ENCODE assay signal across 1 cellular context in genomic region chrX:115892787-115893671, GRCh38.
TF ChIP-seq lines count a peak whose summit lies in the region.

No MANE protein-coding gene starts in this region.

TF ChIP-seq in HEK293, 187 proteins besides CTCF, POLR2A, EP300 and RAD21 (continued from another document and continues in another):
- peak; percentile 94 for TF ChIP-seq ZNF391 (tag by site-specific recombination; IDR thresholded peaks at IDR 0.05; ENCODE audit: borderline replicate concordance, low read depth)
- peak; percentile 100 for TF ChIP-seq SCRT1 (tag by site-specific recombination; IDR thresholded peaks at IDR 0.05; ENCODE audit: borderline replicate concordance)
- TF ChIP-seq ZNF664 (tag by site-specific recombination; IDR thresholded peaks at IDR 0.05) = 0 out of 2 replicates have a peak, but pooled peaks have one; percentile 17
- TF ChIP-seq ZBTB44 (tag by site-specific recombination; IDR thresholded peaks at IDR 0.05) = no peak
- TF ChIP-seq ZNF558 (tag by site-specific recombination; IDR thresholded peaks at IDR 0.05) = no peak
- peak; percentile 82 for TF ChIP-seq SP7 (tag by site-specific recombination; IDR thresholded peaks at IDR 0.05)
- TF ChIP-seq ZNF148 (tag by site-specific recombination; IDR thresholded peaks at IDR 0.05; ENCODE audit: borderline replicate concordance) = peak; percentile 34; the same call in 1 of the 2 replicates
- TF ChIP-seq HIC1 (tag by site-specific recombination; IDR thresholded peaks at IDR 0.05) = peak; percentile 74
- TF ChIP-seq ZNF585B (tag by site-specific recombination; IDR thresholded peaks at IDR 0.05) = no peak
- peak; percentile 89 for TF ChIP-seq KLF8 (tag by site-specific recombination; IDR thresholded peaks at IDR 0.05)
- peak; percentile 89 for TF ChIP-seq ZNF639 (tag by site-specific recombination; IDR thresholded peaks at IDR 0.05)
- peak; percentile 37 for TF ChIP-seq KLF1 (tag by site-specific recombination; IDR thresholded peaks at IDR 0.05)
- TF ChIP-seq ZNF423 (tag by site-specific recombination; IDR thresholded peaks at IDR 0.05) = peak; percentile 98
- TF ChIP-seq ZIC2 (tag by site-specific recombination; IDR thresholded peaks at IDR 0.05) = peak; percentile 68
- TF ChIP-seq OVOL3 (tag by site-specific recombination; IDR thresholded peaks at IDR 0.05) = peak; percentile 58; the same call in 1 of the 2 replicates
- TF ChIP-seq ZNF560 (tag by site-specific recombination; IDR thresholded peaks at IDR 0.05; ENCODE audit: borderline replicate concordance) = no peak
- peak; percentile 81 for TF ChIP-seq ZBTB17 (tag by site-specific recombination; IDR thresholded peaks at IDR 0.05)
- peak; percentile 100 for TF ChIP-seq ZNF654 (tag by site-specific recombination; IDR thresholded peaks at IDR 0.05; ENCODE audit: low read depth)
- TF ChIP-seq YY1 (tag by site-specific recombination; IDR thresholded peaks at IDR 0.05) = peak; percentile 85
- TF ChIP-seq ZNF10 (tag by site-specific recombination; IDR thresholded peaks at IDR 0.05) = no peak
- no peak for TF ChIP-seq ZNF366 (tag by site-specific recombination; conservative IDR thresholded peaks at IDR 0.05)
- no peak; the same call in 1 of the 2 replicates for TF ChIP-seq ZNF645 (tag by site-specific recombination; IDR thresholded peaks at IDR 0.05)
- peak; percentile 67 for TF ChIP-seq ZNF76 (tag by site-specific recombination; IDR thresholded peaks at IDR 0.05; ENCODE audit: borderline replicate concordance, low read depth)
- no peak for TF ChIP-seq ZNF398 (tag by site-specific recombination; IDR thresholded peaks at IDR 0.05)
- TF ChIP-seq SP3 (tag by site-specific recombination; IDR thresholded peaks at IDR 0.05) = peak; percentile 81
- no peak for TF ChIP-seq ZNF510 (tag by site-specific recombination; IDR thresholded peaks at IDR 0.05; ENCODE audit: insufficient replicate concordance)
- TF ChIP-seq ZEB2 (tag by site-specific recombination; IDR thresholded peaks at IDR 0.05) = peak; percentile 92
- TF ChIP-seq KLF17 (tag by site-specific recombination; IDR thresholded peaks at IDR 0.05) = peak; percentile 99
- peak; percentile 87 for TF ChIP-seq INSM2 (tag by site-specific recombination; IDR thresholded peaks at IDR 0.05)
- peak; percentile 71; the same call in 1 of the 2 replicates for TF ChIP-seq PRDM4 (tag by site-specific recombination; IDR thresholded peaks at IDR 0.05)
- TF ChIP-seq MEIS1 (CRISPR knock-in tag; IDR thresholded peaks at IDR 0.05; ENCODE audit: borderline replicate concordance) = no peak
- peak; percentile 79 for TF ChIP-seq ZFP69B (tag by site-specific recombination; IDR thresholded peaks at IDR 0.05)
- peak; percentile 45; the same call in 1 of the 2 replicates for TF ChIP-seq ZNF335 (tag by site-specific recombination; conservative IDR thresholded peaks at IDR 0.05)
- TF ChIP-seq ZNF121 (tag by site-specific recombination; IDR thresholded peaks at IDR 0.05) = peak; percentile 67; the same call in 1 of the 2 replicates
- peak; percentile 81 for TF ChIP-seq ZNF2 (tag by site-specific recombination; IDR thresholded peaks at IDR 0.05)
- peak; percentile 96 for TF ChIP-seq ZNF324 (tag by site-specific recombination; IDR thresholded peaks at IDR 0.05)
- TF ChIP-seq BCL11A (tag by site-specific recombination; IDR thresholded peaks at IDR 0.05; ENCODE audit: low read depth) = no peak; the same call in 1 of the 2 replicates
- peak; percentile 70 for TF ChIP-seq ZBTB21 (tag by site-specific recombination; IDR thresholded peaks at IDR 0.05)
- no peak for TF ChIP-seq ZNF521 (tag by site-specific recombination; IDR thresholded peaks at IDR 0.05)
- TF ChIP-seq ZNF544 (tag by site-specific recombination; IDR thresholded peaks at IDR 0.05) = no peak
- peak; percentile 83 for TF ChIP-seq GLIS1 (tag by site-specific recombination; IDR thresholded peaks at IDR 0.05)
- TF ChIP-seq KLF7 (tag by site-specific recombination; IDR thresholded peaks at IDR 0.05; ENCODE audit: borderline replicate concordance) = 0 out of 2 replicates have a peak, but pooled peaks have one; percentile 92
